Comparison of ENCODE assay signal across 1 cellular context in genomic region chr7:27435461-27435860, GRCh38.
TF ChIP-seq lines count a peak whose summit lies in the region.

No MANE protein-coding gene starts in this region.

TF ChIP-seq in IMR-90, 13 proteins besides CTCF, POLR2A, EP300 and RAD21 (continued from another document):
- TF ChIP-seq MAZ (IDR thresholded peaks at IDR 0.05; ENCODE audit: borderline replicate concordance, low read depth, low read length) (no peak), BHLHE40 (IDR thresholded peaks at IDR 0.05; ENCODE audit: low read depth, low read length) (no peak)
TF ChIP-seq in IMR-90: peak in this region for 1.
